Comparison of ENCODE assay signal across 9 cellular contexts in the genomic region with DNA sequence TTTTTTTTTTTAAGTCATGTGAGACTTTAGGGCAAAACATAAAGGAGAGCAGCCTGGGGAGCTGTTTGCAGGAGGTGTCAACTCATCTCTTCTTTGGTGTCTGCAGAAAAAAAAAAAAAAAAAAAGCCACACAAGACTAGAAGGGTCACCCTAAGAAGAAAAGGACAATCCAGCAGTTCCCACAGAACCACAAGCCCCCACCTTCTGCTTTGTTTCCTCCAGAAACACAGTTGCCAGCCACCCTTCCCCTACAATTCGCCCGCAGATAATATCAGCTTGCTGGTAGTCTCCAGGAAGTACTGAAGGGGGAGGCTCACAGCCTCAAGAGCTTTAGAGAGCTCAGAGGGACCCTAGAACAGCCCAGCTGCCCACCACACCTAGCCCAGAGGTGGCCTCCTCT. TPM values are rescaled to one million over a fixed set of nuclear protein-coding genes. Genes with fewer than 3 reads are reported as not detected.
DNase-seq lines count a peak whose midpoint lies in the region; ATAC-seq and TF ChIP-seq lines count a peak whose summit lies in the region.
"Had no signal": no experiment of that assay in that cellular context is flagged by ENCODE, and none has a peak within 500 bp of the region (broad histone marks: within the 10 kb centered on the region; RNA-seq: fewer than 3 reads in every experiment).

No MANE protein-coding gene starts in this region.

- H3K4me1 Mint-ChIP-seq in activated T-helper 1 cell treated with anti-CD3 and anti-CD28 coated beads, Interleukin-12 subunit alpha, Interleukin-12 subunit beta, Interleukin-2, Interleukin-4 antibody, amounts not matched to agents 30 ng/mL and 10 ng/mL and 1 ng/mL, durations not matched to agents 14 hours and 24 hours and 36 hours (ENCODE audit: low read depth), result peaks cover 18% of the 10 kb centered on the region

- H3K9me3 ChIP-seq in neutrophil, result no peaks in the 10 kb centered on the region

- H3K4me1 ChIP-seq in neutrophil (ENCODE audit: control insufficient read depth in 1 of 2, insufficient read depth in 1 of 2, low read depth in 1 of 2, low read length in 1 of 2), result peaks cover 25 to 33% of the 10 kb centered on the region in 2 experiments

- H3K4me3 Mint-ChIP-seq in activated T-helper 1 cell treated with anti-CD3 and anti-CD28 coated beads, Interleukin-12 subunit alpha, Interleukin-12 subunit beta, Interleukin-2, Interleukin-4 antibody, amounts not matched to agents 30 ng/mL and 10 ng/mL and 1 ng/mL, durations not matched to agents 14 hours and 24 hours and 36 hours, result peak overlapping the region; percentile 78

- TF ChIP-seq CTCF in neutrophil (IDR thresholded peaks at IDR 0.05) (no peak), foreskin fibroblast (IDR thresholded peaks at IDR 0.05; ENCODE audit: low read depth, low read length) (no peak)

- no peaks in the 10 kb centered on the region for H3K9me3 Mint-ChIP-seq in activated T-helper 1 cell treated with anti-CD3 and anti-CD28 coated beads, Interleukin-12 subunit alpha, Interleukin-12 subunit beta, Interleukin-2, Interleukin-4 antibody, amounts not matched to agents 30 ng/mL and 10 ng/mL and 1 ng/mL, durations not matched to agents 14 hours and 24 hours and 36 hours

- ATAC-seq in HG03460 (IDR thresholded peaks at IDR 0.05; ENCODE audit: unreplicated experiment), result peak; percentile 42
- no peak for ATAC-seq in GM18520 (IDR thresholded peaks at IDR 0.05; ENCODE audit: unreplicated experiment)
- no peak for ATAC-seq in GM18519 (IDR thresholded peaks at IDR 0.05; ENCODE audit: low FRiP score, unreplicated experiment)

- DNase-seq in activated T-helper 1 cell treated with anti-CD3 and anti-CD28 coated beads, Interleukin-12 subunit alpha, Interleukin-12 subunit beta, Interleukin-2, Interleukin-4 antibody, amounts not matched to agents 30 ng/mL and 10 ng/mL and 1 ng/mL, durations not matched to agents 14 hours and 24 hours and 36 hours (ENCODE audit: low spot score), result peak; percentile 60
- DNase-seq in foreskin fibroblast, result no peak
- no peak for DNase-seq in NCI-H226
- DNase-seq: NCI-H187 had no signal

- H3K36me3 ChIP-seq in neutrophil, result peaks cover 43% of the 10 kb centered on the region

- intact Hi-C loops in activated T-helper 1 cell treated with anti-CD3 and anti-CD28 coated beads, Interleukin-12 subunit alpha, Interleukin-12 subunit beta, Interleukin-2, Interleukin-4 antibody, amounts not matched to agents 30 ng/mL and 10 ng/mL and 1 ng/mL, durations not matched to agents 14 hours and 24 hours and 36 hours (cut with micrococcal nuclease), result loop anchor here (1.0 kb wide), 3 partner anchors 14 to 23 kb away; a partner anchor contains a TSS

- no peaks in the 10 kb centered on the region for H3K27me3 Mint-ChIP-seq in activated T-helper 1 cell treated with anti-CD3 and anti-CD28 coated beads, Interleukin-12 subunit alpha, Interleukin-12 subunit beta, Interleukin-2, Interleukin-4 antibody, amounts not matched to agents 30 ng/mL and 10 ng/mL and 1 ng/mL, durations not matched to agents 14 hours and 24 hours and 36 hours (ENCODE audit: insufficient read depth)

- peak overlapping the region; percentile 94 for H3K27ac Mint-ChIP-seq in activated T-helper 1 cell treated with anti-CD3 and anti-CD28 coated beads, Interleukin-12 subunit alpha, Interleukin-12 subunit beta, Interleukin-2, Interleukin-4 antibody, amounts not matched to agents 30 ng/mL and 10 ng/mL and 1 ng/mL, durations not matched to agents 14 hours and 24 hours and 36 hours

- H3K36me3 Mint-ChIP-seq in activated T-helper 1 cell treated with anti-CD3 and anti-CD28 coated beads, Interleukin-12 subunit alpha, Interleukin-12 subunit beta, Interleukin-2, Interleukin-4 antibody, amounts not matched to agents 30 ng/mL and 10 ng/mL and 1 ng/mL, durations not matched to agents 14 hours and 24 hours and 36 hours (ENCODE audit: low read depth), result peaks cover 12% of the 10 kb centered on the region

- peak overlapping the region; percentile 21; the same call in 1 of the 2 replicates for H3K4me3 ChIP-seq in GM08714 (ENCODE audit: low read length)
- peak overlapping the region; percentile 74 to 79 for H3K4me3 ChIP-seq in neutrophil (ENCODE audit: low read depth in 1 of 2, low read length in 1 of 2)
- no peak overlapping the region for H3K4me3 ChIP-seq in foreskin fibroblast (ENCODE audit: low read depth in 1 of 2, low read length in 2 of 2)

- H3K27ac ChIP-seq in neutrophil, result peak overlapping the region; percentile 94

- H3K27me3 ChIP-seq in neutrophil, result no peaks in the 10 kb centered on the region

RNA-seq across cellular contexts. Expression of a gene that starts 22.3 kb away (rescaled TPM):
- 37.1 and 41.3 TPM in 2 replicates for total RNA-seq in activated T-helper 1 cell treated with anti-CD3 and anti-CD28 coated beads, Interleukin-12 subunit alpha, Interleukin-12 subunit beta, Interleukin-2, Interleukin-4 antibody, amounts not matched to agents 30 ng/mL and 10 ng/mL and 1 ng/mL, durations not matched to agents 14 hours and 24 hours and 36 hours

RNA-seq across cellular contexts. Expression of a gene that starts 34.9 kb away (rescaled TPM):
- 131 and 135 TPM in 2 replicates for total RNA-seq in activated T-helper 1 cell treated with anti-CD3 and anti-CD28 coated beads, Interleukin-12 subunit alpha, Interleukin-12 subunit beta, Interleukin-2, Interleukin-4 antibody, amounts not matched to agents 30 ng/mL and 10 ng/mL and 1 ng/mL, durations not matched to agents 14 hours and 24 hours and 36 hours

Comparison
In these comparisons a context has a peak if more than half of its experiments do, and no peak if none do; other contexts are left out.
1. H3K4me3 ChIP-seq: peak in GM08714 (single experiment) and neutrophil (2 of 2); none in foreskin fibroblast (0 of 2).